ENCODE assay signal across 25 cellular contexts in genomic region chr5:43367909-43368648, GRCh38. TPM values are rescaled to one million over a fixed set of nuclear protein-coding genes. Genes with fewer than 3 reads are reported as not detected.
DNase-seq lines count a peak whose midpoint lies in the region; TF ChIP-seq lines count a peak whose summit lies in the region.
"Had no signal": no experiment of that assay in that cellular context is flagged by ENCODE, and none has a peak within 500 bp of the region (broad histone marks: within the 10 kb centered on the region; RNA-seq: fewer than 3 reads in every experiment).

No MANE protein-coding gene starts in this region.

- no peaks in the 10 kb centered on the region for H3K9me3 ChIP-seq in GM23248 (ENCODE audit: low read depth)
- H3K9me3 ChIP-seq: pancreas had no signal

- no peak overlapping the region for H3K27ac ChIP-seq in GM23248
- H3K27ac ChIP-seq: pancreas, RWPE1, tibial nerve had no signal

- H3K9ac ChIP-seq in GM23248 = no peak overlapping the region

- H3K4me3 ChIP-seq in GM23248 (no peak overlapping the region), NB4 (ENCODE audit: low read depth, low read length) (no peak overlapping the region), choroid plexus epithelial cell (ENCODE audit: low read depth, low read length) (no peak overlapping the region), H7 (ENCODE audit: insufficient read depth, low read depth, low read length) (no peak overlapping the region)
- H3K4me3 ChIP-seq: pancreas, tibial nerve had no signal

- H3K27me3 ChIP-seq in GM23248 (replicated peaks; ENCODE audit: insufficient read depth) = no peaks in the 10 kb centered on the region
- no peaks in the 10 kb centered on the region for H3K27me3 ChIP-seq in H7 (ENCODE audit: control insufficient read depth, insufficient read depth, low read length)
- H3K27me3 ChIP-seq: pancreas, tibial nerve had no signal

- DNase-seq in GM23248 (peak; percentile 47), NB4 (ENCODE audit: low read depth) (peak; percentile 60), choroid plexus epithelial cell (ENCODE audit: low read depth) (peak; percentile 44), iris pigment epithelial cell (ENCODE audit: low read depth) (peak; percentile 60), cerebellum (ENCODE audit: low spot score) (no peak), LoVo (ENCODE audit: low spot score) (no peak), H7 (no peak)
- no peak for DNase-seq in activated naive CD4-positive, alpha-beta T cell treated with anti-CD3 and anti-CD28 coated beads, Interleukin-2, amount 10 ng/mL, durations not matched to agents 7 days and 5 days
- DNase-seq: activated CD4-positive, alpha-beta T cell treated with anti-CD3 and anti-CD28 coated beads, Interleukin-2, amount 10 ng/mL, durations not matched to agents 24 days and 14 days; activated CD8-positive, alpha-beta memory T cell treated with anti-CD3 and anti-CD28 coated beads, Interleukin-2, amount 50 U/mL, for 4 hours; activated effector memory CD4-positive, alpha-beta T cell treated with Interleukin-2 at 50 U/mL for 16 hours; amniotic stem cell; CD8-positive, alpha-beta T cell; DND-41; effector CD8-positive, alpha-beta T cell; foreskin melanocyte; naive thymus-derived CD4-positive, alpha-beta T cell; NCI-H2081; NK-92 treated with Interleukin-12 subunit alpha and Interleukin-12 subunit beta, amount 100 ng/mL, for 24 hours; pancreas; stimulated activated naive CD8-positive, alpha-beta T cell treated with anti-CD3 and anti-CD28 coated beads, Interleukin-15, Interleukin-2, amounts not matched to agents 100 U/mL and 50 U/mL, for 24 hours had no signal

- H2AFZ ChIP-seq in GM23248 = peak overlapping the region; percentile 34; the same call in 1 of the 2 replicates

- H3K9me2 ChIP-seq in GM23248 (ENCODE audit: insufficient read depth) = no peaks in the 10 kb centered on the region

- H3K4me1 ChIP-seq in GM23248 (ENCODE audit: insufficient read depth) = peaks cover 3% of the 10 kb centered on the region; the same call in 1 of the 2 replicates
- H3K4me1 ChIP-seq: pancreas, tibial nerve had no signal

- H3K27me3 Mint-ChIP-seq in activated naive CD4-positive, alpha-beta T cell treated with anti-CD3 and anti-CD28 coated beads, Interleukin-2, amount 10 ng/mL, durations not matched to agents 7 days and 5 days = peaks cover 13% of the 10 kb centered on the region
- H3K27me3 Mint-ChIP-seq: activated CD4-positive, alpha-beta T cell treated with anti-CD3 and anti-CD28 coated beads, Interleukin-2, amount 10 ng/mL, durations not matched to agents 24 days and 14 days; memory B cell had no signal

- TF ChIP-seq CTCF in NB4 (IDR thresholded peaks at IDR 0.05; ENCODE audit: low read depth, low read length) (no peak), choroid plexus epithelial cell (conservative IDR thresholded peaks at IDR 0.05; ENCODE audit: low read depth, low read length) (no peak)

- no peaks in the 10 kb centered on the region for H3K79me2 ChIP-seq in GM23248 (ENCODE audit: insufficient read depth)

- no peak overlapping the region for H3K4me3 Mint-ChIP-seq in activated naive CD4-positive, alpha-beta T cell treated with anti-CD3 and anti-CD28 coated beads, Interleukin-2, amount 10 ng/mL, durations not matched to agents 7 days and 5 days
- H3K4me3 Mint-ChIP-seq: activated CD4-positive, alpha-beta T cell treated with anti-CD3 and anti-CD28 coated beads, Interleukin-2, amount 10 ng/mL, durations not matched to agents 24 days and 14 days; CD8-positive, alpha-beta T cell; central memory CD8-positive, alpha-beta T cell; memory B cell; naive thymus-derived CD4-positive, alpha-beta T cell had no signal

- peaks cover 14% of the 10 kb centered on the region for H3K9me3 Mint-ChIP-seq in activated naive CD4-positive, alpha-beta T cell treated with anti-CD3 and anti-CD28 coated beads, Interleukin-2, amount 10 ng/mL, durations not matched to agents 7 days and 5 days
- H3K9me3 Mint-ChIP-seq: central memory CD8-positive, alpha-beta T cell had no signal

- CTCF ChIA-PET in activated naive CD4-positive, alpha-beta T cell treated with anti-CD3 and anti-CD28 coated beads, Interleukin-2, amount 10 ng/mL, durations not matched to agents 7 days and 5 days (lab: Charles Lee) = interaction anchor here (1.1 kb wide), 1 partner anchor 63 kb away, joined by 3 read pairs; no protein-coding TSS in a partner anchor

- H3K36me3 Mint-ChIP-seq in activated naive CD4-positive, alpha-beta T cell treated with anti-CD3 and anti-CD28 coated beads, Interleukin-2, amount 10 ng/mL, durations not matched to agents 7 days and 5 days = peaks cover 9% of the 10 kb centered on the region

- TF ChIP-seq POLR2A in NB4 (IDR thresholded peaks at IDR 0.05; ENCODE audit: extremely low read depth, insufficient read length) = no peak

- peaks cover 4% of the 10 kb centered on the region; the same call in 1 of the 2 replicates for H3F3A ChIP-seq in GM23248 (ENCODE audit: insufficient read depth)

- no peak overlapping the region for H3K4me2 ChIP-seq in GM23248 (ENCODE audit: unreplicated experiment)

- H3K4me1 Mint-ChIP-seq in activated naive CD4-positive, alpha-beta T cell treated with anti-CD3 and anti-CD28 coated beads, Interleukin-2, amount 10 ng/mL, durations not matched to agents 7 days and 5 days = peaks cover 3% of the 10 kb centered on the region
- H3K4me1 Mint-ChIP-seq: activated CD4-positive, alpha-beta T cell treated with anti-CD3 and anti-CD28 coated beads, Interleukin-2, amount 10 ng/mL, durations not matched to agents 24 days and 14 days; central memory CD8-positive, alpha-beta T cell; memory B cell; naive thymus-derived CD4-positive, alpha-beta T cell had no signal

- WGBS in GM23248 (ENCODE audit: low coverage in 1 of 2, low lambda C conversion rate in 2 of 2, missing lambda C conversion rate in 2 of 2), 2 experiments = 45 to 53% methylated on average over 3 of the region's 3 CpGs

- no peaks in the 10 kb centered on the region for H4K20me1 ChIP-seq in GM23248 (ENCODE audit: insufficient read depth)

- H3K36me3 ChIP-seq in GM23248 (ENCODE audit: low read depth) (no peaks in the 10 kb centered on the region), H7 (replicated peaks; ENCODE audit: control insufficient read depth, insufficient read depth, low read length) (no peaks in the 10 kb centered on the region)
- H3K36me3 ChIP-seq: pancreas had no signal

- no peak overlapping the region for H3K27ac Mint-ChIP-seq in activated naive CD4-positive, alpha-beta T cell treated with anti-CD3 and anti-CD28 coated beads, Interleukin-2, amount 10 ng/mL, durations not matched to agents 7 days and 5 days
- H3K27ac Mint-ChIP-seq: activated CD4-positive, alpha-beta T cell treated with anti-CD3 and anti-CD28 coated beads, Interleukin-2, amount 10 ng/mL, durations not matched to agents 24 days and 14 days; CD8-positive, alpha-beta T cell; memory B cell; naive thymus-derived CD4-positive, alpha-beta T cell had no signal

- in situ Hi-C loops in GM23248 (cut with MboI) = no loop called here

RNA-seq across cellular contexts. Expression of gene CCL28, which starts 44.1 kb away (rescaled TPM):
- 0.25 and 1.3 TPM in 2 replicates for total RNA-seq in GM23248 (2014; rRNA removed; shearing (Covaris generic))
- polyA plus RNA-seq in GM23248 (2016; fragmentation: Nextera tagmentation; extraction: Ambion mirVana) = 1.4 and 2.2 TPM in 2 replicates
- 0.18 TPM for total RNA-seq in cerebellum
- total RNA-seq in H7 (2014; rRNA removed; shearing (Covaris generic)) = not detected in 2 replicates

RNA-seq across cellular contexts. Expression of gene HMGCS1, which starts 54.9 kb away (rescaled TPM):
- 10.4 and 14.8 TPM in 2 replicates for total RNA-seq in GM23248 (2014; rRNA removed; shearing (Covaris generic))
- 5.5 and 6.2 TPM in 2 replicates for polyA plus RNA-seq in GM23248 (2016; fragmentation: Nextera tagmentation; extraction: Ambion mirVana)
- total RNA-seq in cerebellum = 236 TPM
- 87.9 and 114 TPM in 2 replicates for total RNA-seq in H7 (2014; rRNA removed; shearing (Covaris generic))

Comparison
In these comparisons a context has a peak if more than half of its experiments do, and no peak if none do; other contexts are left out.
1. DNase-seq: peak in GM23248 (single experiment), NB4 (single experiment), choroid plexus epithelial cell (single experiment) and iris pigment epithelial cell (single experiment); none in cerebellum (single experiment), LoVo (single experiment), H7 (single experiment) and activated naive CD4-positive, alpha-beta T cell treated with anti-CD3 and anti-CD28 coated beads, Interleukin-2, amount 10 ng/mL, durations not matched to agents 7 days and 5 days (single experiment).